ENCODE assay signal across 9 cellular contexts in the genomic region with DNA sequence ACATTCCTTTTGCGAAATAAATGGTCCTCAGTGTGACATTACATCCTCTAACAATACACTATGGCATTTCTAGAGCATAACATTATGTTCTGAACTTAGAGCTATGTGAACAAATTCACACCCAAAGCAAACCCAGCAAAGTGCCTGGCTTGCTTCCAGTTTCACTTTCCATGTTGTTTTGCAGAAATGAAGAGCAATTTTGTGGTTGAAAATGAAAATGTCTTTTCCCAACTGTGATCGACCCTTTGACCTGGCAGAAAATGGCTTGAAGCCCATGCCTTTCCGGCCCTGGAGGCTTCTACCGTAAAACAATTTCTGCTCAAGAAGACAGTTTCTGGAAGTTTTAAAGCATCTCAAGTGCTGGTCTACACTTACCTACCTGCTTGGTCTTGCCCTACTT.
DNase-seq lines count a peak whose midpoint lies in the region; ATAC-seq and TF ChIP-seq lines count a peak whose summit lies in the region.
"Had no signal": no experiment of that assay in that cellular context is flagged by ENCODE, and none has a peak within 500 bp of the region (broad histone marks: within the 10 kb centered on the region; RNA-seq: fewer than 3 reads in every experiment).

No MANE protein-coding gene starts in this region.

- ATAC-seq in GM18508 (IDR thresholded peaks at IDR 0.05; ENCODE audit: insufficient read depth, unreplicated experiment) = peak; percentile 52
- peak; percentile 60 for ATAC-seq in HG02610 (IDR thresholded peaks at IDR 0.05; ENCODE audit: unreplicated experiment)
- ATAC-seq in RWPE2 (ENCODE audit: low read depth) = peak; percentile 72
- ATAC-seq in lower lobe of right lung = peak; percentile 78 to 84
- no peak for ATAC-seq in stimulated activated naive B cell treated with anti-CD40 and anti-IgM and Interleukin-4, amounts not matched to agents 10 μg/mL and 1 μg/mL and 100 μg/mL, for 72 hours (replicated peaks)

- no peak overlapping the region for H3K4me3 Mint-ChIP-seq in stimulated activated naive B cell treated with anti-CD40 and anti-IgM and Interleukin-4, amounts not matched to agents 10 μg/mL and 1 μg/mL and 100 μg/mL, for 72 hours

- intact Hi-C loops in lower lobe of right lung (cut with DNase I) = no loop called here

- H3K27me3 Mint-ChIP-seq in stimulated activated naive B cell treated with anti-CD40 and anti-IgM and Interleukin-4, amounts not matched to agents 10 μg/mL and 1 μg/mL and 100 μg/mL, for 72 hours = peaks cover 0 to 4% of the 10 kb centered on the region in 2 donors

- no peaks in the 10 kb centered on the region for H3K36me3 Mint-ChIP-seq in stimulated activated naive B cell treated with anti-CD40 and anti-IgM and Interleukin-4, amounts not matched to agents 10 μg/mL and 1 μg/mL and 100 μg/mL, for 72 hours

- H3K27ac ChIP-seq in RWPE2 (ENCODE audit: poor library complexity, severe bottlenecking) = peak overlapping the region; percentile 58
- no peak overlapping the region for H3K27ac ChIP-seq in lower lobe of right lung

- H3K27ac Mint-ChIP-seq in stimulated activated naive B cell treated with anti-CD40 and anti-IgM and Interleukin-4, amounts not matched to agents 10 μg/mL and 1 μg/mL and 100 μg/mL, for 72 hours = no peak overlapping the region

- no peak overlapping the region for H3K4me3 ChIP-seq in RWPE2 (ENCODE audit: severe bottlenecking)
- no peak overlapping the region for H3K4me3 ChIP-seq in lower lobe of right lung
- H3K4me3 ChIP-seq in MG63 = no peak overlapping the region

- H3K36me3 ChIP-seq in RWPE2 (ENCODE audit: low read depth) (no peaks in the 10 kb centered on the region), lower lobe of right lung (no peaks in the 10 kb centered on the region), MG63 (no peaks in the 10 kb centered on the region)

- DNase-seq in RWPE2 (ENCODE audit: low spot score) (no peak), lower lobe of right lung (peak; percentile 47), MG63 (no peak)
- no peak for DNase-seq in stimulated activated naive B cell treated with anti-CD40 and anti-IgM and Interleukin-4, amounts not matched to agents 10 μg/mL and 1 μg/mL and 100 μg/mL, for 72 hours
- no peak for DNase-seq in NK-92 treated with Interleukin-12 subunit alpha and Interleukin-12 subunit beta, amount 100 ng/mL, for 24 hours (lab: John Stamatoyannopoulos, UW)
- no peak for DNase-seq in activated CD8-positive, alpha-beta memory T cell treated with anti-CD3 and anti-CD28 coated beads for 24 hours
- DNase-seq: erythroblast had no signal

- H3K4me1 ChIP-seq in RWPE2 (ENCODE audit: insufficient read depth, poor library complexity, severe bottlenecking) = peaks cover 18% of the 10 kb centered on the region
- H3K4me1 ChIP-seq in lower lobe of right lung = peaks cover 19% of the 10 kb centered on the region

- H3K27me3 ChIP-seq in RWPE2 (ENCODE audit: insufficient read depth, poor library complexity, severe bottlenecking) = no peaks in the 10 kb centered on the region
- H3K27me3 ChIP-seq in lower lobe of right lung (ENCODE audit: low read depth) = no peaks in the 10 kb centered on the region
- H3K27me3 ChIP-seq in MG63 = no peaks in the 10 kb centered on the region

- no peaks in the 10 kb centered on the region for H3K4me1 Mint-ChIP-seq in stimulated activated naive B cell treated with anti-CD40 and anti-IgM and Interleukin-4, amounts not matched to agents 10 μg/mL and 1 μg/mL and 100 μg/mL, for 72 hours

- no peaks in the 10 kb centered on the region for H3K9me3 ChIP-seq in RWPE2 (ENCODE audit: severe bottlenecking)
- no peaks in the 10 kb centered on the region for H3K9me3 ChIP-seq in lower lobe of right lung
- H3K9me3 ChIP-seq in MG63 = peaks cover 8% of the 10 kb centered on the region

- no peak for TF ChIP-seq CTCF in RWPE2 (IDR thresholded peaks at IDR 0.05; ENCODE audit: poor library complexity, severe bottlenecking)
- TF ChIP-seq CTCF in lower lobe of right lung (IDR thresholded peaks at IDR 0.05) = no peak

- peaks cover 0 to 2% of the 10 kb centered on the region in 2 donors for H3K9me3 Mint-ChIP-seq in stimulated activated naive B cell treated with anti-CD40 and anti-IgM and Interleukin-4, amounts not matched to agents 10 μg/mL and 1 μg/mL and 100 μg/mL, for 72 hours

Comparison
In these comparisons a context has a peak if more than half of its experiments do, and no peak if none do; other contexts are left out.
1. ATAC-seq: peak in GM18508 (single experiment), HG02610 (single experiment), RWPE2 (single experiment) and lower lobe of right lung (2 of 2); none in stimulated activated naive B cell treated with anti-CD40 and anti-IgM and Interleukin-4, amounts not matched to agents 10 μg/mL and 1 μg/mL and 100 μg/mL, for 72 hours (0 of 2).